In genomic region chr16:24071990-24072389, GRCh38 we compare ENCODE assay signal across 17 cellular contexts.
DNase-seq lines count a peak whose midpoint lies in the region; ATAC-seq and TF ChIP-seq lines count a peak whose summit lies in the region.
"Had no signal": no experiment of that assay in that cellular context is flagged by ENCODE, and none has a peak within 500 bp of the region (broad histone marks: within the 10 kb centered on the region; RNA-seq: fewer than 3 reads in every experiment).

No MANE protein-coding gene starts in this region.

- H3K79me1 ChIP-seq in trophoblast cell (ENCODE audit: low read length), result peaks cover 5% of the 10 kb centered on the region

- H3K4me1 Mint-ChIP-seq in activated T-cell treated with anti-CD3 and anti-CD28 coated beads, Interleukin-2, amount 50 U/mL, for 24 hours (ENCODE audit: low read depth), result peaks cover 50% of the 10 kb centered on the region
- H3K4me1 Mint-ChIP-seq in activated B cell treated with CpG ODN at 0.5 μM for 24 hours, result peaks cover 66% of the 10 kb centered on the region

- H3K9me3 ChIP-seq in DOHH2 (ENCODE audit: control insufficient read depth, insufficient read depth, low read length) (no peaks in the 10 kb centered on the region), trophoblast cell (ENCODE audit: insufficient read depth, low read depth, low read length) (no peaks in the 10 kb centered on the region), esophagus muscularis mucosa (no peaks in the 10 kb centered on the region)

- no peak overlapping the region for H2BK12ac ChIP-seq in trophoblast cell (ENCODE audit: low read length)

- TF ChIP-seq CTCF in DOHH2 (IDR thresholded peaks at IDR 0.05; ENCODE audit: low read depth, low read length, poor library complexity, severe bottlenecking) (no peak), activated B cell treated with CpG ODN at 0.5 μM for 24 hours (IDR thresholded peaks at IDR 0.05) (no peak), esophagus muscularis mucosa (IDR thresholded peaks at IDR 0.05) (no peak)

- no peaks in the 10 kb centered on the region for H3K27me3 ChIP-seq in DOHH2 (ENCODE audit: control insufficient read depth, low read length)
- no peaks in the 10 kb centered on the region for H3K27me3 ChIP-seq in trophoblast cell (ENCODE audit: insufficient read depth, low read length)
- H3K27me3 ChIP-seq in esophagus muscularis mucosa, result no peaks in the 10 kb centered on the region

- no peak overlapping the region for H3K4me3 Mint-ChIP-seq in activated T-cell treated with anti-CD3 and anti-CD28 coated beads, Interleukin-2, amount 50 U/mL, for 24 hours
- H3K4me3 Mint-ChIP-seq in activated B cell treated with CpG ODN at 0.5 μM for 24 hours, result peak overlapping the region; percentile 9

- H3K4me2 ChIP-seq in DOHH2 (ENCODE audit: low read length), result 0 out of 2 replicates have a peak overlapping the region, but pooled peaks have one; percentile 56
- H3K4me2 ChIP-seq in trophoblast cell (ENCODE audit: low read length), result no peak overlapping the region

- no peak overlapping the region for H2AFZ ChIP-seq in trophoblast cell (ENCODE audit: insufficient read depth, low read length, poor library complexity)
- H2AFZ ChIP-seq: GM23248 had no signal

- peak overlapping the region; percentile 33 for H3K27ac Mint-ChIP-seq in activated T-cell treated with anti-CD3 and anti-CD28 coated beads, Interleukin-2, amount 50 U/mL, for 24 hours
- H3K27ac Mint-ChIP-seq in activated B cell treated with CpG ODN at 0.5 μM for 24 hours, result peak overlapping the region; percentile 98

- H3K27me3 Mint-ChIP-seq in activated T-cell treated with anti-CD3 and anti-CD28 coated beads, Interleukin-2, amount 50 U/mL, for 24 hours, result no peaks in the 10 kb centered on the region
- H3K27me3 Mint-ChIP-seq in activated B cell treated with CpG ODN at 0.5 μM for 24 hours, result no peaks in the 10 kb centered on the region

- H3K4me1 ChIP-seq in DOHH2 (ENCODE audit: control insufficient read depth, low read length), result peaks cover 48% of the 10 kb centered on the region
- H3K4me1 ChIP-seq in trophoblast cell (ENCODE audit: control insufficient read depth in 1 of 2, insufficient read depth in 2 of 2, low read length in 2 of 2), result peaks cover 11 to 16% of the 10 kb centered on the region in 2 experiments
- peaks cover 0 to 8% (median 0%) of the 10 kb centered on the region in 4 donors for H3K4me1 ChIP-seq in esophagus muscularis mucosa

- no peak overlapping the region for H2BK5ac ChIP-seq in trophoblast cell (ENCODE audit: low read depth, low read length, poor library complexity)

- H3K14ac ChIP-seq in trophoblast cell (ENCODE audit: low read length), result no peak overlapping the region

- no peak for TF ChIP-seq EP300 in esophagus muscularis mucosa (IDR thresholded peaks at IDR 0.05)

- H3K4me3 ChIP-seq in DOHH2 (ENCODE audit: low read length), result no peak overlapping the region
- H3K4me3 ChIP-seq in trophoblast cell (ENCODE audit: low read depth, low read length), result no peak overlapping the region
- no peak overlapping the region for H3K4me3 ChIP-seq in esophagus muscularis mucosa
- H3K4me3 ChIP-seq: GM23248 had no signal

- H3K18ac ChIP-seq in trophoblast cell (ENCODE audit: low read length), result no peak overlapping the region

- H3K79me2 ChIP-seq in DOHH2 (ENCODE audit: control insufficient read depth, low read length) (no peaks in the 10 kb centered on the region), trophoblast cell (ENCODE audit: control insufficient read depth, insufficient read depth, low read length, poor library complexity) (no peaks in the 10 kb centered on the region)

- H3K36me3 ChIP-seq in DOHH2 (ENCODE audit: control insufficient read depth, low read length) (no peaks in the 10 kb centered on the region), trophoblast cell (ENCODE audit: control insufficient read depth in 1 of 2, insufficient read depth in 2 of 2, low read length in 2 of 2) (no peaks in the 10 kb centered on the region), esophagus muscularis mucosa (no peaks in the 10 kb centered on the region)

- H3K9me2 ChIP-seq in DOHH2 (replicated peaks; ENCODE audit: control insufficient read depth, low read length), result no peaks in the 10 kb centered on the region

- intact Hi-C loops in activated B cell treated with CpG ODN at 0.5 μM for 24 hours (cut with micrococcal nuclease), result loop anchor here (1.0 to 5.0 kb wide), 4 partner anchors 30 to 181 kb away; no protein-coding TSS in a partner anchor
- intact Hi-C loops in esophagus muscularis mucosa (cut with DNase I), result no loop called here

- no peak overlapping the region for H3K9ac ChIP-seq in trophoblast cell (ENCODE audit: low read length)
- H3K9ac ChIP-seq: GM23248 had no signal

- no peak overlapping the region for H3K4ac ChIP-seq in trophoblast cell (ENCODE audit: low read depth, low read length)

- no peak for TF ChIP-seq POLR2A in esophagus muscularis mucosa (IDR thresholded peaks at IDR 0.05; ENCODE audit: low read depth)

- CTCF ChIA-PET in activated B cell treated with CpG ODN at 0.5 μM for 24 hours (lab: Charles Lee), result interaction anchor here (0.6 to 4.0 kb wide), 9 partner anchors 30 to 918 kb away, joined by 3 to 64 read pairs (median 4); no protein-coding TSS in a partner anchor

- H3F3A ChIP-seq in DOHH2 (ENCODE audit: control insufficient read depth, insufficient read depth), result no peaks in the 10 kb centered on the region

- POLR2A ChIA-PET in activated B cell treated with CpG ODN at 0.5 μM for 24 hours (lab: Charles Lee), result interaction anchor here (0.7 to 3.1 kb wide), 3 partner anchors 22 to 181 kb away, joined by 4 to 13 read pairs (median 6); no protein-coding TSS in a partner anchor

- no peak overlapping the region for H4K12ac ChIP-seq in trophoblast cell (ENCODE audit: low read depth, low read length)

- no peak overlapping the region for H4K91ac ChIP-seq in trophoblast cell (ENCODE audit: low read depth, low read length)

- H2AK5ac ChIP-seq in trophoblast cell (ENCODE audit: low read length), result no peak overlapping the region

- no peaks in the 10 kb centered on the region for H3K9me3 Mint-ChIP-seq in activated T-cell treated with anti-CD3 and anti-CD28 coated beads, Interleukin-2, amount 50 U/mL, for 24 hours
- no peaks in the 10 kb centered on the region for H3K9me3 Mint-ChIP-seq in activated B cell treated with CpG ODN at 0.5 μM for 24 hours

- ATAC-seq in activated B cell treated with CpG ODN at 0.5 μM for 24 hours (ENCODE audit: low read depth), result no peak
- ATAC-seq: HCT116, Panc1 had no signal

- no CpG with 5 or more reads among the region's 3 CpGs for WGBS in trophoblast cell (ENCODE audit: extremely low coverage, insufficient coverage, insufficient read length)
- WGBS in esophagus muscularis mucosa, result 94% methylated on average over 3 of the region's 3 CpGs

- H3K27ac ChIP-seq in DOHH2 (ENCODE audit: low read depth, low read length), result peak overlapping the region; percentile 56
- no peak overlapping the region for H3K27ac ChIP-seq in trophoblast cell (ENCODE audit: low read depth, low read length)
- no peak overlapping the region for H3K27ac ChIP-seq in esophagus muscularis mucosa (replicated peaks in 1 of 4)
- H3K27ac ChIP-seq: C4-2B, GM23248 had no signal

- no peak overlapping the region for H3K23ac ChIP-seq in trophoblast cell (ENCODE audit: low read length)

- H3K36me3 Mint-ChIP-seq in activated T-cell treated with anti-CD3 and anti-CD28 coated beads, Interleukin-2, amount 50 U/mL, for 24 hours (ENCODE audit: low read depth), result peaks cover 15% of the 10 kb centered on the region
- H3K36me3 Mint-ChIP-seq in activated B cell treated with CpG ODN at 0.5 μM for 24 hours (ENCODE audit: low read depth), result peaks cover 29% of the 10 kb centered on the region

- H4K20me1 ChIP-seq in DOHH2 (ENCODE audit: control insufficient read depth, insufficient read depth, low read depth, low read length), result no peaks in the 10 kb centered on the region

- H2BK120ac ChIP-seq in trophoblast cell (ENCODE audit: insufficient read depth, low read length, poor library complexity), result no peak overlapping the region

- no peak overlapping the region for H4K8ac ChIP-seq in trophoblast cell (ENCODE audit: low read depth, low read length)

- DNase-seq in activated T-cell treated with anti-CD3 and anti-CD28 coated beads, Interleukin-2, amount 50 U/mL, for 24 hours, result no peak
- no peak for DNase-seq in activated T-cell treated with anti-CD3 and anti-CD28 coated beads, Interleukin-2, amount 50 U/mL, for 48 hours
- DNase-seq in activated B cell treated with CpG ODN at 0.5 μM for 24 hours (no peak), trophoblast cell (peak; percentile 61 to 62), NCI-H748 (lab: John Stamatoyannopoulos, UW; ENCODE audit: unreplicated experiment) (no peak), DMS153 treated with DMSO at 0.1 percent for 48 hours (lab: John Stamatoyannopoulos, UW; ENCODE audit: unreplicated experiment) (no peak), esophagus muscularis mucosa (ENCODE audit: extremely low spot score) (no peak)
- DNase-seq: Calu3, GM23248, Kasumi-1, NCI-H187 treated with DMSO at 0.1 percent for 48 hours, NCI-H2171, NCI-H774 had no signal

Comparison
In these comparisons a context has a peak if more than half of its experiments do, and no peak if none do; other contexts are left out.
1. DNase-seq: peak in trophoblast cell (2 of 2); none in activated T-cell treated with anti-CD3 and anti-CD28 coated beads, Interleukin-2, amount 50 U/mL, for 24 hours (single experiment), activated T-cell treated with anti-CD3 and anti-CD28 coated beads, Interleukin-2, amount 50 U/mL, for 48 hours (0 of 2), activated B cell treated with CpG ODN at 0.5 μM for 24 hours (single experiment), NCI-H748 (single experiment), DMS153 treated with DMSO at 0.1 percent for 48 hours (single experiment) and esophagus muscularis mucosa (single experiment).